Comparison of ENCODE assay signal across 8 cellular contexts in genomic region chr22:41919357-41920224, GRCh38. TPM values are rescaled to one million over a fixed set of nuclear protein-coding genes. Genes with fewer than 3 reads are reported as not detected.
DNase-seq lines count a peak whose midpoint lies in the region; ATAC-seq and TF ChIP-seq lines count a peak whose summit lies in the region.

No MANE protein-coding gene starts in this region.

- peak; percentile 51 for ATAC-seq in GM21723 (IDR thresholded peaks at IDR 0.05; ENCODE audit: unreplicated experiment)

- H3K9me3 ChIP-seq in ascending aorta, result no peaks in the 10 kb centered on the region
- no peaks in the 10 kb centered on the region for H3K9me3 ChIP-seq in iPS-20b (ENCODE audit: insufficient read depth, low read depth, low read length)

- no peak for TF ChIP-seq CTCF in ascending aorta (IDR thresholded peaks at IDR 0.05)

- peak overlapping the region; percentile 47 to 72 for H3K4me3 ChIP-seq in ascending aorta
- H3K4me3 ChIP-seq in iPS-20b (ENCODE audit: low read length), result peak overlapping the region; percentile 66; the same call in 1 of the 2 replicates

- H3K36me3 ChIP-seq in ascending aorta (no peaks in the 10 kb centered on the region), iPS-20b (ENCODE audit: insufficient read depth, low read depth, low read length) (no peaks in the 10 kb centered on the region)

- intact Hi-C loops in ascending aorta (cut with DNase I), result no loop called here

- H3K27me3 ChIP-seq in ascending aorta (peaks cover 10% of the 10 kb centered on the region), iPS-20b (ENCODE audit: insufficient read depth, low read length) (peaks cover 92% of the 10 kb centered on the region)

- H3K4me1 ChIP-seq in ascending aorta, result peaks cover 5 to 15% of the 10 kb centered on the region in 2 donors
- H3K4me1 ChIP-seq in iPS-20b (ENCODE audit: insufficient read depth, low read length), result no peaks in the 10 kb centered on the region

- peak; percentile 71 for DNase-seq in NOMO-1 treated with dmso at 0.1 percent for 144 hours (lab: John Stamatoyannopoulos, UW; ENCODE audit: unreplicated experiment)
- DNase-seq in ascending aorta (ENCODE audit: low spot score in 2 of 2), result peak in 1 of 2 donors; percentile 72
- DNase-seq in stimulated activated CD4-positive, alpha-beta T cell treated with anti-CD3 and anti-CD28 coated beads, Interleukin-1b, Interleukin-23, amount 100 ng/mL, for 4 hours (ENCODE audit: low read depth in 2 of 2), result peak; percentile 38 to 49
- DNase-seq in KBM-7, result no peak
- DNase-seq in putamen (ENCODE audit: low spot score), result no peak

- in situ Hi-C loops in KBM-7 (cut with MboI; ENCODE audit: low pct_unique_long_range_greater_than_20kb, low sequenced_read_pairs), result no loop called here

- H3K27ac ChIP-seq in ascending aorta (no peak overlapping the region), iPS-20b (ENCODE audit: low read length) (no peak overlapping the region)

- peak; percentile 67 for TF ChIP-seq POLR2A in GM10847 (IDR thresholded peaks at IDR 0.05; ENCODE audit: extremely low read depth, insufficient read length)

- H3K9ac ChIP-seq in iPS-20b (ENCODE audit: low read depth, low read length), result peak overlapping the region; percentile 48

RNA-seq across cellular contexts. Expression of gene SHISA8, which starts 4.7 kb away (rescaled TPM):
- not detected for total RNA-seq in ascending aorta

RNA-seq across cellular contexts. Expression of gene TNFRSF13C, which starts 7.0 kb away (rescaled TPM):
- not detected for total RNA-seq in ascending aorta

RNA-seq across cellular contexts. Expression of gene CENPM, which starts 27.4 kb away (rescaled TPM):
- not detected for total RNA-seq in ascending aorta

RNA-seq across cellular contexts. Expression of gene SEPTIN3, which starts 49.7 kb away (rescaled TPM):
- not detected for total RNA-seq in ascending aorta

Comparison
In these comparisons a context has a peak if more than half of its experiments do, and no peak if none do; other contexts are left out.
1. DNase-seq: peak in NOMO-1 treated with dmso at 0.1 percent for 144 hours (single experiment) and stimulated activated CD4-positive, alpha-beta T cell treated with anti-CD3 and anti-CD28 coated beads, Interleukin-1b, Interleukin-23, amount 100 ng/mL, for 4 hours (2 of 2); none in KBM-7 (single experiment) and putamen (single experiment).